Comparison of ENCODE assay signal across 10 cellular contexts in genomic region chr1:214440219-214440965, GRCh38.
DNase-seq lines count a peak whose midpoint lies in the region; ATAC-seq and TF ChIP-seq lines count a peak whose summit lies in the region.
"Had no signal": no experiment of that assay in that cellular context is flagged by ENCODE, and none has a peak within 500 bp of the region (broad histone marks: within the 10 kb centered on the region; RNA-seq: fewer than 3 reads in every experiment).

No MANE protein-coding gene starts in this region.

- POLR2A ChIA-PET in AG04450 (lab: Yijun Ruan, JAX), result interaction anchor here (0.7 to 1.6 kb wide), 2 partner anchors 110 to 675 kb away, joined by 3 to 5 read pairs; no protein-coding TSS in a partner anchor

- peaks cover 20% of the 10 kb centered on the region for H3K79me2 ChIP-seq in mesendoderm (ENCODE audit: control insufficient read depth, insufficient read depth, low read length)

- no peak overlapping the region for H3K23ac ChIP-seq in mesendoderm (ENCODE audit: low read length)

- TF ChIP-seq CTCF in AG04450 (IDR thresholded peaks at IDR 0.05; ENCODE audit: low read depth, low read length) (no peak), HL-60 (IDR thresholded peaks at IDR 0.05; ENCODE audit: insufficient read depth, low read length) (no peak), GM13976 (IDR thresholded peaks at IDR 0.05; ENCODE audit: borderline replicate concordance, control extremely low read depth, extremely low read depth, insufficient read depth, missing control alignments) (no peak)

- in situ Hi-C loops in GM13976 (cut with MboI; ENCODE audit: low sequenced_read_pairs, unreplicated experiment), result no loop called here

- H3K18ac ChIP-seq in mesendoderm (ENCODE audit: low read length), result peak overlapping the region; percentile 75

- DNase-seq in AG04450 (ENCODE audit: low read depth, low spot score), result no peak
- DNase-seq in HL-60 (ENCODE audit: low read depth in 1 of 2, low spot score in 1 of 2), result no peak
- DNase-seq in activated naive CD8-positive, alpha-beta T cell treated with anti-CD3 and anti-CD28 coated beads, Interleukin-2, amount 50 U/mL, for 24 hours, result no peak
- DNase-seq in mesendoderm, result peak; percentile 93
- DNase-seq in ecto neural progenitor cell (ENCODE audit: low spot score), result no peak
- no peak for DNase-seq in NOMO-1 (lab: John Stamatoyannopoulos, UW; ENCODE audit: unreplicated experiment in 2 of 2)
- DNase-seq in GM13976 (ENCODE audit: low spot score), result no peak
- DNase-seq: left cardiac atrium had no signal

- no peaks in the 10 kb centered on the region for H3K9me3 Mint-ChIP-seq in activated naive CD8-positive, alpha-beta T cell treated with anti-CD3 and anti-CD28 coated beads, Interleukin-2, amount 50 U/mL, for 24 hours
- H3K9me3 Mint-ChIP-seq: brain had no signal

- H3K56ac ChIP-seq in mesendoderm (ENCODE audit: low read length), result peak overlapping the region; percentile 46

- CTCF ChIA-PET in AG04450 (lab: Charles Lee), result interaction anchor here (0.6 kb wide), 1 partner anchor 107 kb away, joined by 3 read pairs; no protein-coding TSS in a partner anchor

- peaks cover 59% of the 10 kb centered on the region for H3K4me1 Mint-ChIP-seq in activated naive CD8-positive, alpha-beta T cell treated with anti-CD3 and anti-CD28 coated beads, Interleukin-2, amount 50 U/mL, for 24 hours

- H3K79me1 ChIP-seq in mesendoderm (ENCODE audit: low read length), result peaks cover 5% of the 10 kb centered on the region

- no peaks in the 10 kb centered on the region for H3K36me3 ChIP-seq in mesendoderm (ENCODE audit: control insufficient read depth, insufficient read depth, low read length)

- no CpG with 5 or more reads among the region's 4 CpGs for WGBS in mesendoderm (ENCODE audit: extremely low coverage, insufficient coverage, low lambda C conversion rate)

- H3K27ac Mint-ChIP-seq in activated naive CD8-positive, alpha-beta T cell treated with anti-CD3 and anti-CD28 coated beads, Interleukin-2, amount 50 U/mL, for 24 hours, result peak overlapping the region; percentile 89

- no peak overlapping the region for H4K8ac ChIP-seq in mesendoderm (ENCODE audit: low read depth, low read length)

- H3K36me3 Mint-ChIP-seq in activated naive CD8-positive, alpha-beta T cell treated with anti-CD3 and anti-CD28 coated beads, Interleukin-2, amount 50 U/mL, for 24 hours (ENCODE audit: low read depth), result no peaks in the 10 kb centered on the region
- H3K36me3 Mint-ChIP-seq: brain had no signal

- H3K4me1 ChIP-seq in mesendoderm (ENCODE audit: control insufficient read depth, low read depth, low read length), result peaks cover 24% of the 10 kb centered on the region

- H3K4me3 ChIP-seq in AG04450 (ENCODE audit: low read depth, low read length), result no peak overlapping the region
- no peak overlapping the region for H3K4me3 ChIP-seq in HL-60 (replicated peaks; ENCODE audit: insufficient read depth, low read length)
- no peak overlapping the region for H3K4me3 ChIP-seq in mesendoderm (ENCODE audit: low read length)

- H3K27me3 Mint-ChIP-seq in activated naive CD8-positive, alpha-beta T cell treated with anti-CD3 and anti-CD28 coated beads, Interleukin-2, amount 50 U/mL, for 24 hours, result peaks cover 3% of the 10 kb centered on the region
- H3K27me3 Mint-ChIP-seq: brain had no signal

- H3K27ac ChIP-seq in AG04450 (ENCODE audit: low read depth, low read length) (peak overlapping the region; percentile 68), HL-60 (replicated peaks) (peak overlapping the region; percentile 67), mesendoderm (ENCODE audit: low read depth, low read length) (peak overlapping the region; percentile 69)

- no peak overlapping the region for H3K9ac ChIP-seq in mesendoderm (ENCODE audit: low read length)

- H3K4ac ChIP-seq in mesendoderm (ENCODE audit: low read depth, low read length), result no peak overlapping the region

- H2BK15ac ChIP-seq in mesendoderm (replicated peaks; ENCODE audit: low read depth), result no peak overlapping the region

- peak overlapping the region; percentile 73 for H2BK120ac ChIP-seq in mesendoderm (ENCODE audit: low read depth, low read length)

- H3K4me3 Mint-ChIP-seq in activated naive CD8-positive, alpha-beta T cell treated with anti-CD3 and anti-CD28 coated beads, Interleukin-2, amount 50 U/mL, for 24 hours, result peak overlapping the region; percentile 53

- H2BK5ac ChIP-seq in mesendoderm (ENCODE audit: low read length), result peak overlapping the region; percentile 3

- no peak overlapping the region for H3K4me2 ChIP-seq in mesendoderm (ENCODE audit: low read length)

- no peak for ATAC-seq in activated naive CD8-positive, alpha-beta T cell treated with anti-CD3 and anti-CD28 coated beads, Interleukin-2, amount 50 U/mL, for 24 hours
- no peak for ATAC-seq in GM18498 (IDR thresholded peaks at IDR 0.05; ENCODE audit: unreplicated experiment)

- no peaks in the 10 kb centered on the region for H3K9me3 ChIP-seq in AG04450 (ENCODE audit: control insufficient read depth, insufficient read depth, low read length)

- no peak overlapping the region for H2AK5ac ChIP-seq in mesendoderm (ENCODE audit: low read length)

- H3K27me3 ChIP-seq in AG04450 (ENCODE audit: control insufficient read depth, insufficient read depth, low read length), result no peaks in the 10 kb centered on the region
- H3K27me3 ChIP-seq in HL-60 (ENCODE audit: insufficient read depth, poor library complexity, severe bottlenecking), result no peaks in the 10 kb centered on the region
- H3K27me3 ChIP-seq in mesendoderm (ENCODE audit: insufficient read depth, low read length, poor library complexity), result no peaks in the 10 kb centered on the region

- H4K5ac ChIP-seq in mesendoderm (ENCODE audit: low read length), result no peak overlapping the region
